ENCODE assay signal across 8 cellular contexts in genomic region chr5:56817306-56817986, GRCh38. TPM values are rescaled to one million over a fixed set of nuclear protein-coding genes. Genes with fewer than 3 reads are reported as not detected.
DNase-seq lines count a peak whose midpoint lies in the region; ATAC-seq and TF ChIP-seq lines count a peak whose summit lies in the region.

No MANE protein-coding gene starts in this region.

- peaks cover 49% of the 10 kb centered on the region for H3K27me3 ChIP-seq in DND-41 (ENCODE audit: insufficient read depth, low read length, poor library complexity)
- H3K27me3 ChIP-seq in OCI-LY3 (ENCODE audit: low read depth, low read length), result no peaks in the 10 kb centered on the region
- H3K27me3 ChIP-seq in parathyroid adenoma (ENCODE audit: control insufficient read depth, insufficient read depth, low read length), result no peaks in the 10 kb centered on the region

- H3K79me2 ChIP-seq in DND-41 (ENCODE audit: insufficient read depth, low read length) (no peaks in the 10 kb centered on the region), OCI-LY3 (ENCODE audit: low read length) (peaks cover 71% of the 10 kb centered on the region), parathyroid adenoma (peaks cover 31% of the 10 kb centered on the region)

- H3K9ac ChIP-seq in DND-41 (ENCODE audit: low read depth, low read length) (0 out of 2 replicates have a peak overlapping the region, but pooled peaks have one; percentile 74), OCI-LY3 (ENCODE audit: low read length) (peak overlapping the region; percentile 95), parathyroid adenoma (no peak overlapping the region)

- H3K27me3 Mint-ChIP-seq in endothelial cell (ENCODE audit: unreplicated experiment), result peaks cover 7% of the 10 kb centered on the region

- DNase-seq in DND-41 (no peak), endothelial cell (ENCODE audit: low spot score) (no peak), DMS153 treated with DMSO at 0.1 percent for 48 hours (lab: John Stamatoyannopoulos, UW; ENCODE audit: unreplicated experiment) (no peak)
- no peak for DNase-seq in activated effector memory CD4-positive, alpha-beta T cell treated with anti-CD3 and anti-CD28 coated beads, Interleukin-2, amount 50 U/mL, for 16 hours

- no peaks in the 10 kb centered on the region for H3K9me3 ChIP-seq in DND-41 (ENCODE audit: insufficient read depth, low read length, severe bottlenecking)
- H3K9me3 ChIP-seq in OCI-LY3 (ENCODE audit: insufficient read depth, low read length), result no peaks in the 10 kb centered on the region
- no peaks in the 10 kb centered on the region for H3K9me3 ChIP-seq in parathyroid adenoma (ENCODE audit: control insufficient read depth, low read length)

- H3K4me3 ChIP-seq in DND-41 (ENCODE audit: low read depth in 1 of 2, low read length in 2 of 2) (peak overlapping the region in 1 of 2 experiments; percentile 87; a peak in 2 of 4 replicates), OCI-LY3 (ENCODE audit: low read length) (peak overlapping the region; percentile 98), parathyroid adenoma (ENCODE audit: low read depth, low read length) (peak overlapping the region; percentile 91)

- H3K4me2 ChIP-seq in DND-41 (ENCODE audit: insufficient read depth, low read length), result peak overlapping the region; percentile 98
- peak overlapping the region; percentile 86 for H3K4me2 ChIP-seq in OCI-LY3 (ENCODE audit: low read length)
- H3K4me2 ChIP-seq in parathyroid adenoma (ENCODE audit: low read length), result peak overlapping the region; percentile 59

- H3K27ac ChIP-seq in DND-41 (ENCODE audit: low read length) (no peak overlapping the region), OCI-LY3 (ENCODE audit: low read length) (peak overlapping the region; percentile 97), parathyroid adenoma (no peak overlapping the region)

- peaks cover 42% of the 10 kb centered on the region for H3K4me1 Mint-ChIP-seq in endothelial cell (ENCODE audit: unreplicated experiment)

- H3K4me1 ChIP-seq in DND-41 (ENCODE audit: insufficient read depth, low read length), result peaks cover 20% of the 10 kb centered on the region
- peaks cover 39% of the 10 kb centered on the region for H3K4me1 ChIP-seq in OCI-LY3 (ENCODE audit: low read length)
- peaks cover 9% of the 10 kb centered on the region for H3K4me1 ChIP-seq in parathyroid adenoma

- peak overlapping the region; percentile 80 for H3K27ac Mint-ChIP-seq in endothelial cell (ENCODE audit: unreplicated experiment)

- ATAC-seq in DND-41 (ENCODE audit: insufficient read depth, low read depth) (no peak), HG03571 (IDR thresholded peaks at IDR 0.05; ENCODE audit: unreplicated experiment) (no peak), HG02571 (IDR thresholded peaks at IDR 0.05; ENCODE audit: unreplicated experiment) (no peak)

- H3K36me3 Mint-ChIP-seq in endothelial cell (ENCODE audit: low read depth, unreplicated experiment), result peaks cover 3% of the 10 kb centered on the region

- TF ChIP-seq CTCF in DND-41 (IDR thresholded peaks at IDR 0.05; ENCODE audit: borderline replicate concordance, extremely low read depth, low read length, poor library complexity, severe bottlenecking) (no peak), OCI-LY3 (IDR thresholded peaks at IDR 0.05; ENCODE audit: low read depth, low read length) (no peak), endothelial cell (IDR thresholded peaks at IDR 0.05; ENCODE audit: unreplicated experiment) (no peak), parathyroid adenoma (IDR thresholded peaks at IDR 0.05) (no peak)

- H4K20me1 ChIP-seq in DND-41 (ENCODE audit: insufficient read depth, low read length) (peaks cover 12% of the 10 kb centered on the region; the same call in 1 of the 2 replicates), OCI-LY3 (ENCODE audit: insufficient read depth, low read length) (peaks cover 31% of the 10 kb centered on the region)

- no peaks in the 10 kb centered on the region for H3K9me3 Mint-ChIP-seq in endothelial cell (ENCODE audit: unreplicated experiment)

- H3K4me3 Mint-ChIP-seq in endothelial cell (ENCODE audit: unreplicated experiment), result peak overlapping the region; percentile 95

- H3K36me3 ChIP-seq in DND-41 (ENCODE audit: insufficient read depth, low read length) (no peaks in the 10 kb centered on the region), OCI-LY3 (replicated peaks; ENCODE audit: low read depth, low read length) (peaks cover 9% of the 10 kb centered on the region), parathyroid adenoma (ENCODE audit: control insufficient read depth, insufficient read depth, low read length) (no peaks in the 10 kb centered on the region)

- H2AFZ ChIP-seq in DND-41 (ENCODE audit: low read depth, low read length), result no peak overlapping the region
- H2AFZ ChIP-seq in OCI-LY3 (ENCODE audit: low read depth, low read length), result no peak overlapping the region
- H2AFZ ChIP-seq in parathyroid adenoma, result no peak overlapping the region

RNA-seq across cellular contexts. Expression of gene MAP3K1, which starts 2.1 kb away (rescaled TPM):
- 27.5 TPM for total RNA-seq in endothelial cell (ENCODE audit: unreplicated experiment)
